12 cellular contexts compared by ENCODE assay signal in the genomic region with DNA sequence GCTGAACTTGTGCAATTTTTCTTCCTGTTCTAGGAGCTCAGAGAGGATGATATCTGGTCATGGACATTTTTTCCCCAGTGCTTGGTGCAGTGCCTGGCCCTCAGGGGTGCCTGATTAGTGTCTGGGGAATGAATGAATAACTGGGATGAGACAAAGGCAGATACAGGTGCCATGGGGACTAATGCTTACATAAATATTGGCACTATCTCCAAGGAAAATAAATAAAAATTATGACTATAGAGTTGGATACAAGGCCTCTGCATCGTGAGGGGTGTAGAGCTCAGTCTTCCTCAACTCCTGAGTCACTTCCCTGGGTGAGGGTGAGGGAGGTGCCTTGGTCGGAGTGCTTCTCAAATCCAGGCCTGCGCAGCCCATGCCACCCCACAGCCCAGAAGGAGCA.
"Had no signal": no experiment of that assay in that cellular context is flagged by ENCODE, and none has a peak within 500 bp of the region (broad histone marks: within the 10 kb centered on the region; RNA-seq: fewer than 3 reads in every experiment).

No MANE protein-coding gene starts in this region.

- DNase-seq: activated gamma-delta T cell treated with Interleukin-2 at 50 U/mL for 16 hours; activated T-cell treated with anti-CD3 and anti-CD28 coated beads, Interleukin-2, amount 50 U/mL, for 1 hour; colonic mucosa; hippocampal formation; kidney glomerular epithelial cell; left lung; naive thymus-derived CD8-positive, alpha-beta T cell; small intestine; stimulated activated CD4-positive, alpha-beta T cell treated with anti-CD3 and anti-CD28 coated beads, Interleukin-2, amount 100 ng/mL, for 24 hours; stimulated activated naive CD8-positive, alpha-beta T cell treated with anti-CD3 and anti-CD28 coated beads, Interleukin-15, amount 100 ng/mL, for 72 hours; tibial artery had no signal

- H3K4me3 ChIP-seq: colonic mucosa, esophagus muscularis mucosa, left lung, tibial artery had no signal
